Comparison of ENCODE assay signal across 8 cellular contexts in the genomic region with DNA sequence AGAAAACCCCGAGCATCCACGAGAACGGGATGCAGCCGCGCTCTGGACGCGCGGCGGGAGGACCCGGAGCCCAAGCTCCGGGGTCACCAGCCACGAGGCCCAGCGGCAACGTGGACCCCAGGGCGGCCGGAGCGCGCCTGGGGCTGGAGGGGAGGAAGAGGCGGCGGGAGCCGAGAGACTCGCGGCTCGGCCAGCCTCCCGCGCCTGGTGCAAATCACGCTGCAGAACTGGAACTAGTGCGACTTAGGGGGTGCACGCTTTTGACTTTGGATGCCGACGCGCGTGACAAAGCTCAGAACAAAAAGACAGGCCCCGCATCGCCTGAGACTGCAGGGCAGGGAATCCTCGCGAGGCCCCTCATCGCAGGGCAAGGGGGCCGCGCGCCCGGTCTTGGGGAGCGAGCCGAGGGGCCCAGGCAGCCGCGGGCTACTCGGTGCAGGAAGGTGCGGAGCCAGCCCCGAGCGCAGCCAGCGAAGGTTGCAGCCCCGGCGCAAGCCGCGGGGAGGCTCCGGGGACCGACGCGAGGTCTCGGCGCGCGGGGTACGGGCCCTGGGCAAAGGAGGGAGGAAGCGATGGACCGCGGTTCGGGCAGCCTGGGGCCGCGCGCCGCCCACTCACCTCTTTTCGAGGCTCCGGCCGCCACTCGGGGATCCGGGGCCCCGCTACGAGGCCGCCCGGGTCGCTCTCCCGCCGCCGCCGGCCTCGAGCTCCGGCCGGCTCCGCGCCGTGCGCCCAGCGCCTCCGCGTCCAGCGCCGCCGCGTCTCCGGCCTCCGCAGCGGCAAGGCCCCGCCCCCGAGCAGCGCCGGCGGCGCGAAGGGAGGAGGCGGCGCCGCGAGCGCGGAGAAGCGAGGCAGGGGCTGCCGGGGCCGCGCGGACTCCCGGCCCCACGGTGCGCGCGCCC. TPM values are rescaled to one million over a fixed set of nuclear protein-coding genes. Genes with fewer than 3 reads are reported as not detected.
DNase-seq lines count a peak whose midpoint lies in the region; ATAC-seq, FAIRE-seq and TF ChIP-seq lines count a peak whose summit lies in the region.

A gene with protein sequence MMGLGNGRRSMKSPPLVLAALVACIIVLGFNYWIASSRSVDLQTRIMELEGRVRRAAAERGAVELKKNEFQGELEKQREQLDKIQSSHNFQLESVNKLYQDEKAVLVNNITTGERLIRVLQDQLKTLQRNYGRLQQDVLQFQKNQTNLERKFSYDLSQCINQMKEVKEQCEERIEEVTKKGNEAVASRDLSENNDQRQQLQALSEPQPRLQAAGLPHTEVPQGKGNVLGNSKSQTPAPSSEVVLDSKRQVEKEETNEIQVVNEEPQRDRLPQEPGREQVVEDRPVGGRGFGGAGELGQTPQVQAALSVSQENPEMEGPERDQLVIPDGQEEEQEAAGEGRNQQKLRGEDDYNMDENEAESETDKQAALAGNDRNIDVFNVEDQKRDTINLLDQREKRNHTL (minus strand): TSS at position 766 of the 902 bp plus-strand sequence. CDS start 20,238 bp downstream, outside the sequence.

- POLR2A ChIA-PET in K562 (lab: Yijun Ruan, JAX): no interaction called here

- 12% methylated on average over 34 of the region's 126 CpGs for WGBS in K562 (ENCODE audit: insufficient coverage, low coverage, missing lambda C conversion rate)

- TF ChIP-seq RAD21 in K562 (CRISPR knock-in tag; conservative IDR thresholded peaks at IDR 0.05 in 1 of 2, IDR thresholded peaks at IDR 0.05 in 1 of 2): no peak

- no peak within 1 kb of the TSS for H3K27ac ChIP-seq in K562 (ENCODE audit: extremely low read depth, low read depth, low read length)

- no peaks in the 10 kb centered on the region for H3K9me1 ChIP-seq in K562 (ENCODE audit: control insufficient read depth, insufficient read depth, low read length)

- intact Hi-C loops in K562 (cut with micrococcal nuclease): no loop called here

- DNase-seq in DMS53 treated with DMSO at 0.1 percent for 48 hours (lab: John Stamatoyannopoulos, UW; ENCODE audit: unreplicated experiment) (peak; percentile 29), OCI-M1 (lab: John Stamatoyannopoulos, UW) (peak; percentile 20), K562 (ENCODE audit: extremely low read depth in 1 of 4, low spot score in 3 of 4) (peak; percentile 25 to 58 (median 38)), hypothalamus (lab: John Stamatoyannopoulos, UW) (peak in 26 of 51 donors; percentile 6 to 67 (median 36)), retinal pigment epithelial cell (ENCODE audit: low read depth) (no peak), cerebellar nuclear complex (lab: John Stamatoyannopoulos, UW) (no peak)

- no peaks in the 10 kb centered on the region for H3K36me3 ChIP-seq in K562 (ENCODE audit: control insufficient read depth, insufficient read depth, low read length)

- in situ Hi-C loops in K562 (cut with MboI): no loop called here

- no peak within 1 kb of the TSS; the same call in 1 of the 2 replicates for H3K4me2 ChIP-seq in K562 (ENCODE audit: insufficient read depth, low read length)

- TF ChIP-seq POLR2A in K562 (conservative IDR thresholded peaks at IDR 0.05): no peak

- peaks cover 3 to 25% of the 10 kb centered on the region in 2 experiments; a peak in 4 of 5 replicates for H3K27me3 ChIP-seq in K562 (ENCODE audit: control insufficient read depth in 2 of 2, insufficient read depth in 2 of 2, low read length in 2 of 2)

- peak within 1 kb of the TSS in 1 of 2 experiments; percentile 35; a peak in 1 of 4 replicates for H3K9ac ChIP-seq in K562 (ENCODE audit: insufficient read depth in 1 of 2, low read depth in 2 of 2, low read length in 2 of 2)

- peaks cover 0 to 14% of the 10 kb centered on the region in 2 experiments; a peak in 2 of 5 replicates for H3K4me1 ChIP-seq in K562 (replicated peaks in 1 of 2; ENCODE audit: control insufficient read depth in 2 of 2, insufficient read depth in 2 of 2, low read length in 2 of 2)

- H2AFZ ChIP-seq in K562 (ENCODE audit: low read depth, low read length): no peak within 1 kb of the TSS

- no peak for FAIRE-seq in K562 (lab: Jason Lieb, UNC)

- H3K4me3 ChIP-seq in K562: peak within 1 kb of the TSS; percentile 21
- peak within 1 kb of the TSS; percentile 66 for H3K4me3 ChIP-seq in retinal pigment epithelial cell (ENCODE audit: low read length)

- H4K20me1 ChIP-seq in K562 (replicated peaks; ENCODE audit: control insufficient read depth, insufficient read depth, low read length): no peaks in the 10 kb centered on the region

- TF ChIP-seq CTCF in K562 (IDR thresholded peaks at IDR 0.05 in 2 of 3, conservative IDR thresholded peaks at IDR 0.05 in 1 of 3; ENCODE audit: insufficient read depth in 2 of 3, low read depth in 1 of 3, low read length in 3 of 3): no peak
- no peak for TF ChIP-seq CTCF in retinal pigment epithelial cell (conservative IDR thresholded peaks at IDR 0.05; ENCODE audit: low read depth, low read length)

- BruUV-seq in K562 (replicated peaks; lab: Mats Ljungman, UMichigan): no TSS peak

- H3K79me2 ChIP-seq in K562 (ENCODE audit: control insufficient read depth, insufficient read depth, low read length): no peaks in the 10 kb centered on the region

- no peak for TF ChIP-seq EP300 in K562 (IDR thresholded peaks at IDR 0.05; ENCODE audit: low read length)

- peak; percentile 77 for ATAC-seq in GM19455 (IDR thresholded peaks at IDR 0.05; ENCODE audit: unreplicated experiment)
- ATAC-seq in HG03469 (IDR thresholded peaks at IDR 0.05; ENCODE audit: unreplicated experiment): peak; percentile 53
- peak; percentile 91 for ATAC-seq in K562

- no peaks in the 10 kb centered on the region for H3K9me3 ChIP-seq in K562 (replicated peaks; ENCODE audit: control insufficient read depth, insufficient read depth, low read depth, low read length)

- CTCF ChIA-PET in K562 (lab: Yijun Ruan, JAX; ENCODE audit: low intra/inter-chr PET ratio): no interaction called here

TF ChIP-seq in K562, 482 proteins besides CTCF, POLR2A, EP300 and RAD21 (continues in another document):
- TF ChIP-seq, protein P1, sequence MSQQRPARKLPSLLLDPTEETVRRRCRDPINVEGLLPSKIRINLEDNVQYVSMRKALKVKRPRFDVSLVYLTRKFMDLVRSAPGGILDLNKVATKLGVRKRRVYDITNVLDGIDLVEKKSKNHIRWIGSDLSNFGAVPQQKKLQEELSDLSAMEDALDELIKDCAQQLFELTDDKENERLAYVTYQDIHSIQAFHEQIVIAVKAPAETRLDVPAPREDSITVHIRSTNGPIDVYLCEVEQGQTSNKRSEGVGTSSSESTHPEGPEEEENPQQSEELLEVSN (IDR thresholded peaks at IDR 0.05; ENCODE audit: borderline replicate concordance in 1 of 2, extremely low read depth in 1 of 2, insufficient read depth in 1 of 2, insufficient read length in 1 of 2, low read depth in 1 of 2, low read length in 1 of 2, poor library complexity in 1 of 2, severe bottlenecking in 1 of 2): peak in 1 of 2 experiments; percentile 33
- TF ChIP-seq, protein P2, sequence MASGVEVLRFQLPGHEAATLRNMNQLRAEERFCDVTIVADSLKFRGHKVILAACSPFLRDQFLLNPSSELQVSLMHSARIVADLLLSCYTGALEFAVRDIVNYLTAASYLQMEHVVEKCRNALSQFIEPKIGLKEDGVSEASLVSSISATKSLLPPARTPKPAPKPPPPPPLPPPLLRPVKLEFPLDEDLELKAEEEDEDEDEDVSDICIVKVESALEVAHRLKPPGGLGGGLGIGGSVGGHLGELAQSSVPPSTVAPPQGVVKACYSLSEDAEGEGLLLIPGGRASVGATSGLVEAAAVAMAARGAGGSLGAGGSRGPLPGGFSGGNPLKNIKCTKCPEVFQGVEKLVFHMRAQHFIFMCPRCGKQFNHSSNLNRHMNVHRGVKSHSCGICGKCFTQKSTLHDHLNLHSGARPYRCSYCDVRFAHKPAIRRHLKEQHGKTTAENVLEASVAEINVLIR (CRISPR knock-in tag; IDR thresholded peaks at IDR 0.05): no peak
- TF ChIP-seq BMI1 (IDR thresholded peaks at IDR 0.05; ENCODE audit: low read length): no peak
- TF ChIP-seq, protein P3, sequence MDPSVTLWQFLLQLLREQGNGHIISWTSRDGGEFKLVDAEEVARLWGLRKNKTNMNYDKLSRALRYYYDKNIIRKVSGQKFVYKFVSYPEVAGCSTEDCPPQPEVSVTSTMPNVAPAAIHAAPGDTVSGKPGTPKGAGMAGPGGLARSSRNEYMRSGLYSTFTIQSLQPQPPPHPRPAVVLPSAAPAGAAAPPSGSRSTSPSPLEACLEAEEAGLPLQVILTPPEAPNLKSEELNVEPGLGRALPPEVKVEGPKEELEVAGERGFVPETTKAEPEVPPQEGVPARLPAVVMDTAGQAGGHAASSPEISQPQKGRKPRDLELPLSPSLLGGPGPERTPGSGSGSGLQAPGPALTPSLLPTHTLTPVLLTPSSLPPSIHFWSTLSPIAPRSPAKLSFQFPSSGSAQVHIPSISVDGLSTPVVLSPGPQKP (CRISPR knock-in tag; IDR thresholded peaks at IDR 0.05): no peak

RNA-seq across cellular contexts. Expression of the gene that starts here (rescaled TPM):
- total RNA-seq in K562 (2011; cell fraction: chromatin; rRNA removed; ENCODE audit: low replicate concordance): 0.60 TPM in 1 of 2 replicates, not detected in the other
- total RNA-seq in K562 (2011; cell fraction: nucleolus; rRNA removed): not detected in 2 replicates
- 0.46 TPM in 1 of 2 replicates, not detected in the other for total RNA-seq in K562 (2011; cell fraction: nucleoplasm; rRNA removed)
- not detected in 2 replicates for total RNA-seq in K562 (2014; rRNA removed)
- total RNA-seq in K562 (2014; rRNA removed; fragmentation: Illumina TruSeq; extraction: Trizol): not detected in 2 replicates
- total RNA-seq in K562 (2015; rRNA removed; fragmentation: Illumina TruSeq; extraction: Trizol): not detected in 2 replicates
- total RNA-seq in K562 (2021): 0.36 and 0.40 TPM in 2 replicates
- 0.04 and 0.11 TPM in 2 replicates for polyA plus RNA-seq in K562 (2011; rRNA removed)
- polyA plus RNA-seq in K562 (2011; cell fraction: cytosol; rRNA removed): 0.01 and 0.07 TPM in 2 replicates
- 0.03 and 0.11 TPM in 2 replicates for polyA plus RNA-seq in K562 (2011; cell fraction: nucleus; rRNA removed)
- polyA plus RNA-seq in K562 (2012): 2.3 and 3.0 TPM in 2 replicates
- polyA plus RNA-seq in K562 (2014; fragmentation: Illumina TruSeq; extraction: Trizol): 0.06 and 0.09 TPM in 2 replicates
- polyA plus RNA-seq in K562 (2014; fragmentation: Nextera tagmentation; extraction: Ambion mirVana): under 1 TPM; 0.73 to 0.96 TPM
- not detected in 2 replicates for polyA plus RNA-seq in K562 (2014; rRNA removed)
- 0.06 and 0.11 TPM in 2 replicates for polyA minus RNA-seq in K562 (2011; rRNA and poly(A)+ RNA removed)
- polyA minus RNA-seq in K562 (2011; cell fraction: cytosol; rRNA and poly(A)+ RNA removed): 2.7 TPM in 1 of 2 replicates, not detected in the other
- 0.11 and 0.13 TPM in 2 replicates for polyA minus RNA-seq in K562 (2011; cell fraction: nucleus; rRNA and poly(A)+ RNA removed)

Comparison
In these comparisons a context has a peak if more than half of its experiments do, and no peak if none do; other contexts are left out.
1. DNase-seq: peak in DMS53 treated with DMSO at 0.1 percent for 48 hours (single experiment), OCI-M1 (single experiment), K562 (4 of 4) and hypothalamus (26 of 51); none in retinal pigment epithelial cell (single experiment) and cerebellar nuclear complex (0 of 2).
2. Peak in every context shown above with its lines, with median percentiles within 50 percentile points of each other: ATAC-seq.